In the genomic region with DNA sequence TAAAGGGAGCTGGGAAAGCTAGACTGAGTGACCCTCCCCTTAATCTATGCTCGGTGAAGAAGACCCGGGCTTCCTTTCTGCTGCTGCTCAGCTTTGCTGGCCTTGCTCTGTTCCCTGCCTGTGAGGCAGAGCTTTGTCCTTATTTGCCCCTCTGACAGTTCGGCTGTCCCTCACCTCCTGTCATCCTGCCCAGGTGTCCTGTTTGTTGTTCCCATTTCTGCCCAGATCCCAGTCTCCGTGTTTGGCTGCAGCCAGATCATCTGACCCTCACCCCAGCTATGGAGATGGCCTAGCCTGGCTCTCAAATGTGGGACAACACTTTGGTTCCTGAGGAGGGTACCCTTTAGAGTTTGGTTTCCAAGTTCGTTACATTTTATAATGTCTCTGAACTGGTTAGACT, we compare ENCODE assay signal across 19 cellular contexts. TPM values are rescaled to one million over a fixed set of nuclear protein-coding genes. Genes with fewer than 3 reads are reported as not detected.
DNase-seq lines count a peak whose midpoint lies in the region; ATAC-seq and TF ChIP-seq lines count a peak whose summit lies in the region.
"Had no signal": no experiment of that assay in that cellular context is flagged by ENCODE, and none has a peak within 500 bp of the region (broad histone marks: within the 10 kb centered on the region; RNA-seq: fewer than 3 reads in every experiment).

No MANE protein-coding gene starts in this region.

- no peak overlapping the region for H3K4me3 ChIP-seq in DOHH2 (ENCODE audit: low read length)
- H3K4me3 ChIP-seq in mesenchymal stem cell (ENCODE audit: insufficient read depth in 1 of 2, low read depth in 1 of 2, low read length in 2 of 2): no peak overlapping the region
- no peak overlapping the region for H3K4me3 ChIP-seq in upper lobe of right lung
- H3K4me3 ChIP-seq in SJCRH30: no peak overlapping the region

- H4K8ac ChIP-seq in mesenchymal stem cell (ENCODE audit: low read length): no peak overlapping the region

- no peak overlapping the region for H2BK12ac ChIP-seq in mesenchymal stem cell (ENCODE audit: low read length in 2 of 2)

- no peak overlapping the region for H2BK15ac ChIP-seq in mesenchymal stem cell (ENCODE audit: low read depth, poor library complexity, severe bottlenecking)

- no peak overlapping the region for H3K23ac ChIP-seq in mesenchymal stem cell (ENCODE audit: low read length in 2 of 2)

- H3K79me1 ChIP-seq in mesenchymal stem cell (replicated peaks; ENCODE audit: low read length, poor library complexity, severe bottlenecking): peaks cover 35% of the 10 kb centered on the region

- TF ChIP-seq CTCF in 22Rv1 (IDR thresholded peaks at IDR 0.05) (no peak), DOHH2 (IDR thresholded peaks at IDR 0.05; ENCODE audit: low read depth, low read length, poor library complexity, severe bottlenecking) (no peak), upper lobe of right lung (IDR thresholded peaks at IDR 0.05) (no peak)

- H3K4me1 ChIP-seq in DOHH2 (ENCODE audit: control insufficient read depth, low read length) (peaks cover 37% of the 10 kb centered on the region), mesenchymal stem cell (ENCODE audit: control insufficient read depth, insufficient read depth, low read depth, low read length) (peaks cover 4% of the 10 kb centered on the region), upper lobe of right lung (no peaks in the 10 kb centered on the region), SJCRH30 (no peaks in the 10 kb centered on the region)

- H3K18ac ChIP-seq in mesenchymal stem cell (ENCODE audit: low read depth in 1 of 2, low read length in 2 of 2): no peak overlapping the region

- H3K27ac ChIP-seq in 22Rv1 (peak overlapping the region; percentile 33; the same call in 1 of the 2 replicates), DOHH2 (ENCODE audit: low read depth, low read length) (peak overlapping the region; percentile 64), mesenchymal stem cell (ENCODE audit: low read length, poor library complexity, severe bottlenecking) (no peak overlapping the region), upper lobe of right lung (no peak overlapping the region), SJCRH30 (no peak overlapping the region)
- H3K27ac ChIP-seq: HL-60, KMS-11 had no signal

- no peak for ATAC-seq in upper lobe of right lung

- peaks cover 41% of the 10 kb centered on the region for H3K79me2 ChIP-seq in DOHH2 (ENCODE audit: control insufficient read depth, low read length)

- H3K9ac ChIP-seq in mesenchymal stem cell (ENCODE audit: low read length): peak overlapping the region; percentile 13
- H3K9ac ChIP-seq: KMS-11 had no signal

- no peaks in the 10 kb centered on the region for H3K9me2 ChIP-seq in DOHH2 (replicated peaks; ENCODE audit: control insufficient read depth, low read length)

- no peaks in the 10 kb centered on the region; the same call in 1 of the 2 replicates for H4K20me1 ChIP-seq in DOHH2 (ENCODE audit: control insufficient read depth, insufficient read depth, low read depth, low read length)

- H3K14ac ChIP-seq in mesenchymal stem cell (ENCODE audit: low read length in 2 of 2): no peak overlapping the region

- H3K27me3 ChIP-seq in DOHH2 (ENCODE audit: control insufficient read depth, low read length) (no peaks in the 10 kb centered on the region), mesenchymal stem cell (ENCODE audit: control insufficient read depth in 1 of 2, insufficient read depth in 1 of 2, low read length in 2 of 2) (no peaks in the 10 kb centered on the region), upper lobe of right lung (no peaks in the 10 kb centered on the region), SJCRH30 (no peaks in the 10 kb centered on the region)

- peak; percentile 90 for DNase-seq in cerebellar cortex (ENCODE audit: low spot score)
- DNase-seq in mesenchymal stem cell: no peak
- no peak for DNase-seq in activated CD4-positive, CD25-positive, alpha-beta regulatory T cell (lab: John Stamatoyannopoulos, UW)
- no peak for DNase-seq in upper lobe of right lung
- DNase-seq in SJCRH30: no peak
- no peak for DNase-seq in NCI-H345 (lab: John Stamatoyannopoulos, UW)
- DNase-seq: activated CD4-positive, alpha-beta T cell treated with anti-CD3 and anti-CD28 coated beads for 4 hours; AML-193; DMS79; effector CD8-positive, alpha-beta T cell; foreskin fibroblast; NCI-H1436; NCI-H446 treated with DMSO at 0.1 percent for 48 hours; occipital lobe; OCI-M1 had no signal

- peak overlapping the region; percentile 54 for H3K4me2 ChIP-seq in DOHH2 (ENCODE audit: low read length)
- no peak overlapping the region for H3K4me2 ChIP-seq in mesenchymal stem cell (ENCODE audit: low read length, poor library complexity, severe bottlenecking)
- H3K4me2 ChIP-seq: KMS-11 had no signal

- H2AFZ ChIP-seq in mesenchymal stem cell (ENCODE audit: low read depth, low read length): no peak overlapping the region

- no peak overlapping the region for H2BK5ac ChIP-seq in mesenchymal stem cell (ENCODE audit: low read depth, low read length, poor library complexity, severe bottlenecking)

- 87% methylated on average over 5 of the region's 5 CpGs for WGBS in mesenchymal stem cell

- no peak overlapping the region for H3K4ac ChIP-seq in mesenchymal stem cell (ENCODE audit: low read depth in 1 of 2, low read length in 2 of 2)

- no peak overlapping the region for H2AK5ac ChIP-seq in mesenchymal stem cell (ENCODE audit: low read length, severe bottlenecking)

- intact Hi-C loops in upper lobe of right lung (cut with DNase I): no loop called here

- no peak overlapping the region for H4K91ac ChIP-seq in mesenchymal stem cell (ENCODE audit: low read length)

- peaks cover 90% of the 10 kb centered on the region for H3K36me3 ChIP-seq in DOHH2 (ENCODE audit: control insufficient read depth, low read length)
- peaks cover 28 to 82% of the 10 kb centered on the region in 2 experiments for H3K36me3 ChIP-seq in mesenchymal stem cell (ENCODE audit: control insufficient read depth in 1 of 2, insufficient read depth in 2 of 2, low read depth in 1 of 2, low read length in 2 of 2)
- peaks cover 90% of the 10 kb centered on the region for H3K36me3 ChIP-seq in upper lobe of right lung
- H3K36me3 ChIP-seq in SJCRH30: peaks cover 18% of the 10 kb centered on the region

- H3F3A ChIP-seq in DOHH2 (ENCODE audit: control insufficient read depth, insufficient read depth): peaks cover 16% of the 10 kb centered on the region

- H3K9me3 ChIP-seq in DOHH2 (ENCODE audit: control insufficient read depth, insufficient read depth, low read length) (no peaks in the 10 kb centered on the region), mesenchymal stem cell (ENCODE audit: control insufficient read depth, low read length) (peaks cover 3% of the 10 kb centered on the region), upper lobe of right lung (no peaks in the 10 kb centered on the region), SJCRH30 (replicated peaks) (no peaks in the 10 kb centered on the region)

- H2BK120ac ChIP-seq in mesenchymal stem cell (ENCODE audit: low read depth, low read length): no peak overlapping the region

RNA-seq across cellular contexts. Expression of gene OTULIN, which starts 20.2 kb away (rescaled TPM):
- 6.4 TPM for polyA plus RNA-seq in mesenchymal stem cell (2013, experiment 1 of 2)
- 6.7 TPM for polyA plus RNA-seq in mesenchymal stem cell (2013, experiment 2 of 2)
- total RNA-seq in upper lobe of right lung: 30.0 TPM
- 16.9 and 18.2 TPM in 2 replicates for total RNA-seq in SJCRH30 (2014; rRNA removed; shearing (Covaris generic))

Comparison
In these comparisons a context has a peak if more than half of its experiments do, and no peak if none do; other contexts are left out.
1. H3K27ac ChIP-seq: peak in 22Rv1 (single experiment) and DOHH2 (single experiment); none in mesenchymal stem cell (single experiment), upper lobe of right lung (single experiment) and SJCRH30 (single experiment).